1 cellular context compared by ENCODE assay signal in the genomic region with DNA sequence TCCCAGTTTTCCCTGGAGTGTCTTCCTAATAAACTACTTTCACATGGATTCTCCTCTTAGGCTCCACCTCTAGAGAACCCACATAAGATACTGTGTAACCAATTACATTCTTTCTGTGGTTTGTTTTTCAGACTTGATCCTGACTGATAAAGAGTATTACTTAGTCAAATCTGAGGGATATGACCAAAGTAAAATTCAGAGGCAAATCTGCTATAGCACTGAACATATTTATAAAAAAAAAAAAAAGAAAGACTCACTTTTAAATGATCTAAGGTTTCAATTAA.
TF ChIP-seq lines count a peak whose summit lies in the region.

No MANE protein-coding gene starts in this region.

TF ChIP-seq in GM12878, 131 proteins besides CTCF, POLR2A, EP300 and RAD21:
- TF ChIP-seq SMAD1 (IDR thresholded peaks at IDR 0.05; ENCODE audit: low read depth, partially characterized antibody) (no peak), CUX1 (IDR thresholded peaks at IDR 0.05; ENCODE audit: insufficient replicate concordance, low read depth, low read length) (no peak)
- TF ChIP-seq, protein P1, sequence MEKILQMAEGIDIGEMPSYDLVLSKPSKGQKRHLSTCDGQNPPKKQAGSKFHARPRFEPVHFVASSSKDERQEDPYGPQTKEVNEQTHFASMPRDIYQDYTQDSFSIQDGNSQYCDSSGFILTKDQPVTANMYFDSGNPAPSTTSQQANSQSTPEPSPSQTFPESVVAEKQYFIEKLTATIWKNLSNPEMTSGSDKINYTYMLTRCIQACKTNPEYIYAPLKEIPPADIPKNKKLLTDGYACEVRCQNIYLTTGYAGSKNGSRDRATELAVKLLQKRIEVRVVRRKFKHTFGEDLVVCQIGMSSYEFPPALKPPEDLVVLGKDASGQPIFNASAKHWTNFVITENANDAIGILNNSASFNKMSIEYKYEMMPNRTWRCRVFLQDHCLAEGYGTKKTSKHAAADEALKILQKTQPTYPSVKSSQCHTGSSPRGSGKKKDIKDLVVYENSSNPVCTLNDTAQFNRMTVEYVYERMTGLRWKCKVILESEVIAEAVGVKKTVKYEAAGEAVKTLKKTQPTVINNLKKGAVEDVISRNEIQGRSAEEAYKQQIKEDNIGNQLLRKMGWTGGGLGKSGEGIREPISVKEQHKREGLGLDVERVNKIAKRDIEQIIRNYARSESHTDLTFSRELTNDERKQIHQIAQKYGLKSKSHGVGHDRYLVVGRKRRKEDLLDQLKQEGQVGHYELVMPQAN (conservative IDR thresholded peaks at IDR 0.05): no peak
